ENCODE assay signal across 31 cellular contexts in the genomic region with DNA sequence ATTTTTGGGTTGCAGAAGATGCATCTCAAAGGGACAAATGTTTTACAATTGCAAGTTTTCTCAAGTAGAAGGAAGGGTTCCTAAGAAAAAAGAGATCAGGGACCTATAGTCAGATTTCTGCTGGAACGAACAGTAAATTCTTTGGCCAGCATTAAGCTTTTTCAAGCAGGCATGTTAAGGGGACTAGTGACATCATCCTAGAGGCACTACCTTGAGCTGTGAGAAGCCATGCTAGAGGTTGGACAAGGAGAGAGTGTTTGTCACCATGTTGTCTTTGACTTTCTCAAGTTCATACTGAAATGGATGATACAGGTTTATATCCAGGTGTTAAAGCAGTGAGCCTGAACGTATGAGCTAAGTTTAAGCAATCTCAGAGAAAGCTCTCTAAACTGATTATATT.
"Had no signal": no experiment of that assay in that cellular context is flagged by ENCODE, and none has a peak within 500 bp of the region (broad histone marks: within the 10 kb centered on the region; RNA-seq: fewer than 3 reads in every experiment).

No MANE protein-coding gene starts in this region.

- H3K4me1 ChIP-seq: adrenal gland, body of pancreas, esophagus squamous epithelium, gastroesophageal sphincter had no signal

- H3K27ac Mint-ChIP-seq: activated CD4-positive, alpha-beta memory T cell treated with anti-CD3 and anti-CD28 coated beads for 36 hours; activated CD4-positive, alpha-beta T cell treated with anti-CD3 and anti-CD28 coated beads for 36 hours; activated CD4-positive, alpha-beta T cell treated with anti-CD3 and anti-CD28 coated beads, Interleukin-2, amount 10 ng/mL, durations not matched to agents 24 days and 14 days; activated CD8-positive, alpha-beta memory T cell treated with anti-CD3 and anti-CD28 coated beads, Interleukin-2, amount 10 ng/mL, durations not matched to agents 7 days and 5 days; activated CD8-positive, alpha-beta T cell treated with anti-CD3 and anti-CD28 coated beads, Interleukin-2, amount 10 ng/mL, durations not matched to agents 7 days and 5 days; activated naive CD4-positive, alpha-beta T cell treated with anti-CD3 and anti-CD28 coated beads for 36 hours; activated naive CD4-positive, alpha-beta T cell treated with anti-CD3 and anti-CD28 coated beads, Interleukin-2, amount 50 U/mL, for 24 hours; activated naive CD8-positive, alpha-beta T cell treated with anti-CD3 and anti-CD28 coated beads for 36 hours; activated naive CD8-positive, alpha-beta T cell treated with anti-CD3 and anti-CD28 coated beads, Interleukin-2, amount 50 U/mL, for 24 hours; activated T-helper 1 cell treated with anti-CD3 and anti-CD28 coated beads, Interleukin-12 subunit alpha, Interleukin-12 subunit beta, Interleukin-2, Interleukin-4 antibody, amounts not matched to agents 30 ng/mL and 10 ng/mL and 1 ng/mL, durations not matched to agents 14 hours and 24 hours and 36 hours; activated T-helper 2 cell treated with anti-CD3 and anti-CD28 coated beads, Interferon-gamma antibody, Interleukin-2, Interleukin-4, amounts not matched to agents 10 μg/mL and 5 μg/mL and 100 μg/mL, durations not matched to agents 14 hours and 24 hours and 36 hours; effector memory CD8-positive, alpha-beta T cell had no signal

- FAIRE-seq: colon had no signal

- H3K9me3 ChIP-seq: adrenal gland, body of pancreas, esophagus squamous epithelium, gastroesophageal sphincter had no signal

- H3K4me3 Mint-ChIP-seq: activated CD4-positive, alpha-beta memory T cell treated with anti-CD3 and anti-CD28 coated beads for 36 hours; activated CD4-positive, alpha-beta T cell treated with anti-CD3 and anti-CD28 coated beads for 36 hours; activated CD4-positive, alpha-beta T cell treated with anti-CD3 and anti-CD28 coated beads, Interleukin-2, amount 10 ng/mL, durations not matched to agents 24 days and 14 days; activated CD8-positive, alpha-beta memory T cell treated with anti-CD3 and anti-CD28 coated beads, Interleukin-2, amount 10 ng/mL, durations not matched to agents 7 days and 5 days; activated CD8-positive, alpha-beta T cell treated with anti-CD3 and anti-CD28 coated beads, Interleukin-2, amount 10 ng/mL, durations not matched to agents 7 days and 5 days; activated naive CD4-positive, alpha-beta T cell treated with anti-CD3 and anti-CD28 coated beads for 36 hours; activated naive CD4-positive, alpha-beta T cell treated with anti-CD3 and anti-CD28 coated beads, Interleukin-2, amount 50 U/mL, for 24 hours; activated naive CD8-positive, alpha-beta T cell treated with anti-CD3 and anti-CD28 coated beads for 36 hours; activated naive CD8-positive, alpha-beta T cell treated with anti-CD3 and anti-CD28 coated beads, Interleukin-2, amount 50 U/mL, for 24 hours; activated T-helper 1 cell treated with anti-CD3 and anti-CD28 coated beads, Interleukin-12 subunit alpha, Interleukin-12 subunit beta, Interleukin-2, Interleukin-4 antibody, amounts not matched to agents 30 ng/mL and 10 ng/mL and 1 ng/mL, durations not matched to agents 14 hours and 24 hours and 36 hours; effector memory CD8-positive, alpha-beta T cell had no signal

- ATAC-seq: activated CD4-positive, alpha-beta T cell treated with anti-CD3 and anti-CD28 coated beads for 36 hours; activated CD8-positive, alpha-beta memory T cell treated with anti-CD3 and anti-CD28 coated beads, Interleukin-2, amount 10 ng/mL, durations not matched to agents 7 days and 5 days; activated CD8-positive, alpha-beta T cell treated with anti-CD3 and anti-CD28 coated beads, Interleukin-2, amount 10 ng/mL, durations not matched to agents 7 days and 5 days; activated naive CD8-positive, alpha-beta T cell treated with anti-CD3 and anti-CD28 coated beads, Interleukin-2, amount 50 U/mL, for 24 hours; body of pancreas; effector memory CD8-positive, alpha-beta T cell; gastroesophageal sphincter had no signal

- H3K27ac ChIP-seq: adrenal gland, body of pancreas, esophagus squamous epithelium, gastroesophageal sphincter had no signal

- H3K9me3 Mint-ChIP-seq: activated CD4-positive, alpha-beta memory T cell treated with anti-CD3 and anti-CD28 coated beads for 36 hours; activated CD4-positive, alpha-beta T cell treated with anti-CD3 and anti-CD28 coated beads, Interleukin-2, amount 10 ng/mL, durations not matched to agents 24 days and 14 days; activated naive CD4-positive, alpha-beta T cell treated with anti-CD3 and anti-CD28 coated beads for 36 hours; activated naive CD4-positive, alpha-beta T cell treated with anti-CD3 and anti-CD28 coated beads, Interleukin-2, amount 50 U/mL, for 24 hours; activated T-helper 1 cell treated with anti-CD3 and anti-CD28 coated beads, Interleukin-12 subunit alpha, Interleukin-12 subunit beta, Interleukin-2, Interleukin-4 antibody, amounts not matched to agents 30 ng/mL and 10 ng/mL and 1 ng/mL, durations not matched to agents 14 hours and 24 hours and 36 hours; activated T-helper 2 cell treated with anti-CD3 and anti-CD28 coated beads, Interferon-gamma antibody, Interleukin-2, Interleukin-4, amounts not matched to agents 10 μg/mL and 5 μg/mL and 100 μg/mL, durations not matched to agents 14 hours and 24 hours and 36 hours had no signal

- DNase-seq: activated CD4-positive, alpha-beta memory T cell treated with anti-CD3 and anti-CD28 coated beads for 36 hours; activated CD4-positive, alpha-beta T cell treated with anti-CD3 and anti-CD28 coated beads for 36 hours; activated CD4-positive, alpha-beta T cell treated with anti-CD3 and anti-CD28 coated beads, Interleukin-2, amount 10 ng/mL, durations not matched to agents 24 days and 14 days; activated CD4-positive, CD25-positive, alpha-beta regulatory T cell; activated CD4-positive, CD25-positive, alpha-beta regulatory T cell treated with anti-CD3 and anti-CD28 coated beads, Interleukin-2, amount 50 U/mL, for 72 hours; activated CD8-positive, alpha-beta memory T cell treated with anti-CD3 and anti-CD28 coated beads, Interleukin-2, amount 10 ng/mL, durations not matched to agents 7 days and 5 days; activated CD8-positive, alpha-beta memory T cell treated with anti-CD3 and anti-CD28 coated beads, Interleukin-2, amount 50 U/mL, for 4 hours; activated CD8-positive, alpha-beta T cell treated with anti-CD3 and anti-CD28 coated beads, Interleukin-2, amount 10 ng/mL, durations not matched to agents 7 days and 5 days; activated effector memory CD4-positive, alpha-beta T cell treated with anti-CD3 and anti-CD28 coated beads, Interleukin-2, amount 50 U/mL, for 16 hours; activated naive CD4-positive, alpha-beta T cell treated with anti-CD3 and anti-CD28 coated beads for 36 hours; activated naive CD8-positive, alpha-beta T cell treated with anti-CD3 and anti-CD28 coated beads for 36 hours; activated naive CD8-positive, alpha-beta T cell treated with anti-CD3 and anti-CD28 coated beads, Interleukin-2, amount 50 U/mL, for 24 hours; activated T-cell treated with anti-CD3 and anti-CD28 coated beads, Interleukin-2, amount 50 U/mL, for 1 hour; activated T-cell treated with anti-CD3 and anti-CD28 coated beads, Interleukin-2, amount 50 U/mL, for 48 hours; adrenal gland; amygdala; aorta; body of pancreas; caudate nucleus; cortex of kidney; dermis blood vessel endothelial cell; effector CD4-positive, alpha-beta T cell; effector memory CD8-positive, alpha-beta T cell; esophagus squamous epithelium; foreskin melanocyte; T-helper 2 cell had no signal

- H3K27me3 ChIP-seq: adrenal gland, body of pancreas, esophagus squamous epithelium, gastroesophageal sphincter had no signal

- H3K4me3 ChIP-seq: adrenal gland, body of pancreas, esophagus squamous epithelium, gastroesophageal sphincter had no signal

- H3K36me3 Mint-ChIP-seq: activated CD4-positive, alpha-beta memory T cell treated with anti-CD3 and anti-CD28 coated beads for 36 hours; activated CD8-positive, alpha-beta memory T cell treated with anti-CD3 and anti-CD28 coated beads, Interleukin-2, amount 10 ng/mL, durations not matched to agents 7 days and 5 days; activated naive CD4-positive, alpha-beta T cell treated with anti-CD3 and anti-CD28 coated beads, Interleukin-2, amount 50 U/mL, for 24 hours; activated naive CD8-positive, alpha-beta T cell treated with anti-CD3 and anti-CD28 coated beads for 36 hours had no signal

- H3K36me3 ChIP-seq: adrenal gland, esophagus squamous epithelium, gastroesophageal sphincter had no signal

- H3K4me1 Mint-ChIP-seq: activated CD4-positive, alpha-beta T cell treated with anti-CD3 and anti-CD28 coated beads for 36 hours; activated CD4-positive, alpha-beta T cell treated with anti-CD3 and anti-CD28 coated beads, Interleukin-2, amount 10 ng/mL, durations not matched to agents 24 days and 14 days; activated CD8-positive, alpha-beta memory T cell treated with anti-CD3 and anti-CD28 coated beads, Interleukin-2, amount 10 ng/mL, durations not matched to agents 7 days and 5 days; activated naive CD4-positive, alpha-beta T cell treated with anti-CD3 and anti-CD28 coated beads, Interleukin-2, amount 50 U/mL, for 24 hours; activated naive CD8-positive, alpha-beta T cell treated with anti-CD3 and anti-CD28 coated beads for 36 hours; activated naive CD8-positive, alpha-beta T cell treated with anti-CD3 and anti-CD28 coated beads, Interleukin-2, amount 50 U/mL, for 24 hours had no signal

- H3K27me3 Mint-ChIP-seq: activated CD4-positive, alpha-beta memory T cell treated with anti-CD3 and anti-CD28 coated beads for 36 hours; activated CD4-positive, alpha-beta T cell treated with anti-CD3 and anti-CD28 coated beads for 36 hours; activated CD4-positive, alpha-beta T cell treated with anti-CD3 and anti-CD28 coated beads, Interleukin-2, amount 10 ng/mL, durations not matched to agents 24 days and 14 days; activated CD8-positive, alpha-beta memory T cell treated with anti-CD3 and anti-CD28 coated beads, Interleukin-2, amount 10 ng/mL, durations not matched to agents 7 days and 5 days; effector memory CD8-positive, alpha-beta T cell had no signal
